32 cellular contexts compared by ENCODE assay signal in the genomic region with DNA sequence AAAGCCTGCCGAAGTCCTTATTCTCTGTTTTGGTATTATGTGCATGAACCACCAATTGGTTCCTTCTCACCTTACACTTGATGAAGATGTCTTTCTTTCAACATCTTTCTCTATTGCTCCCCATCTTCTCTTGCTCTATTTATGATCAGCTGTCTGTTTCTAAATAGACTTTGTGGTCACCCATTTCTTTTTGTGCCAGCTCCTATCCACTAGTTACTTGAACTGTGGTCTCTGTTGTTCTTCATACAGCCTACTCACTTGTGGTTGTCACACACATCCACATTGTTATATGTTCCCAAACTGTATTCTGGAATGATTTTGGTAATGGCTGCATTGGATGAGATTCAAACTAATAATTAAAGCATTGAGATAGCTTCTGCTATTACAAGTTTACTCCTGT. TPM values are rescaled to one million over a fixed set of nuclear protein-coding genes. Genes with fewer than 3 reads are reported as not detected.
"Had no signal": no experiment of that assay in that cellular context is flagged by ENCODE, and none has a peak within 500 bp of the region (broad histone marks: within the 10 kb centered on the region; RNA-seq: fewer than 3 reads in every experiment).

No MANE protein-coding gene starts in this region.

- H3K27ac Mint-ChIP-seq: activated CD4-positive, alpha-beta T cell treated with anti-CD3 and anti-CD28 coated beads, Interleukin-2, amount 10 ng/mL, durations not matched to agents 24 days and 14 days; activated CD8-positive, alpha-beta T cell treated with anti-CD3 and anti-CD28 coated beads for 36 hours; activated naive CD4-positive, alpha-beta T cell treated with anti-CD3 and anti-CD28 coated beads for 36 hours; activated naive CD8-positive, alpha-beta T cell; activated naive CD8-positive, alpha-beta T cell treated with anti-CD3 and anti-CD28 coated beads, Interleukin-2, amount 50 U/mL, for 24 hours; activated T-helper 1 cell treated with anti-CD3 and anti-CD28 coated beads, Interleukin-12 subunit alpha, Interleukin-12 subunit beta, Interleukin-2, Interleukin-4 antibody, amounts not matched to agents 30 ng/mL and 10 ng/mL and 1 ng/mL, durations not matched to agents 14 hours and 24 hours and 36 hours; T-helper 1 cell treated with Interleukin-12 subunit alpha and Interleukin-12 subunit beta and Interleukin-4 antibody, amounts not matched to agents 30 μg/mL and 1 μg/mL, for 36 hours; T-helper 2 cell treated with Interferon-gamma antibody and Interleukin-4, amounts not matched to agents 5 μg/mL and 100 μg/mL, for 36 hours had no signal

- H3K36me3 ChIP-seq: Peyer's patch had no signal

- H3K4me3 ChIP-seq: K562, Peyer's patch, SJSA1 had no signal

- H3K27me3 ChIP-seq: Peyer's patch, SJSA1 had no signal

- ATAC-seq: activated CD8-positive, alpha-beta T cell treated with anti-CD3 and anti-CD28 coated beads for 36 hours; activated naive CD8-positive, alpha-beta T cell treated with anti-CD3 and anti-CD28 coated beads, Interleukin-2, amount 50 U/mL, for 24 hours; activated T-cell treated with anti-CD3 and anti-CD28 coated beads, Interleukin-2, amount 50 U/mL, for 4 hours; K562; PC-3 had no signal

- H3K4me2 ChIP-seq: SK-N-SH had no signal

- H3K9me3 ChIP-seq: Peyer's patch, SJSA1, SK-N-SH had no signal

- DNase-seq: activated CD4-positive, alpha-beta T cell treated with anti-CD3 and anti-CD28 coated beads, Interleukin-2, amount 10 ng/mL, durations not matched to agents 24 days and 14 days; activated CD4-positive, alpha-beta T cell treated with anti-CD3 and anti-CD28 coated beads, Interleukin-2, amount 50 U/mL, for 4 hours; activated CD8-positive, alpha-beta T cell treated with anti-CD3 and anti-CD28 coated beads for 36 hours; activated gamma-delta T cell treated with Interleukin-2 at 50 U/mL for 16 hours; activated naive CD4-positive, alpha-beta T cell treated with anti-CD3 and anti-CD28 coated beads for 36 hours; activated naive CD8-positive, alpha-beta T cell treated with anti-CD3 and anti-CD28 coated beads, Interleukin-2, amount 50 U/mL, for 24 hours; activated T-cell treated with anti-CD3 and anti-CD28 coated beads, Interleukin-2, amount 50 U/mL, for 4 hours; anterior cingulate cortex; IMR-90; NCI-H1092 treated with DMSO at 0.1 percent for 48 hours; NCI-H1417; NCI-H146; NCI-H187; NCI-H2029 treated with DMSO at 0.1 percent for 48 hours; NCI-H2171; NCI-H226; NCI-H446 treated with DMSO at 0.1 percent for 48 hours; NCI-H526; NCI-H748 treated with DMSO at 0.1 percent for 48 hours; NK-92 treated with Interleukin-12 subunit alpha and Interleukin-12 subunit beta, amount 100 ng/mL, for 24 hours; PC-3; Peyer's patch; RPMI8226; SHP77 treated with DMSO at 0.1 percent for 48 hours; SK-N-SH had no signal

- H3K36me3 Mint-ChIP-seq: activated naive CD8-positive, alpha-beta T cell had no signal

- H3K9me3 Mint-ChIP-seq: activated CD4-positive, alpha-beta T cell treated with anti-CD3 and anti-CD28 coated beads, Interleukin-2, amount 10 ng/mL, durations not matched to agents 24 days and 14 days; activated CD8-positive, alpha-beta T cell treated with anti-CD3 and anti-CD28 coated beads for 36 hours; activated naive CD4-positive, alpha-beta T cell treated with anti-CD3 and anti-CD28 coated beads for 36 hours; activated naive CD8-positive, alpha-beta T cell treated with anti-CD3 and anti-CD28 coated beads, Interleukin-2, amount 50 U/mL, for 24 hours; activated T-cell treated with anti-CD3 and anti-CD28 coated beads, Interleukin-2, amount 50 U/mL, for 4 hours; activated T-helper 1 cell treated with anti-CD3 and anti-CD28 coated beads, Interleukin-12 subunit alpha, Interleukin-12 subunit beta, Interleukin-2, Interleukin-4 antibody, amounts not matched to agents 30 ng/mL and 10 ng/mL and 1 ng/mL, durations not matched to agents 14 hours and 24 hours and 36 hours; T-helper 1 cell treated with Interleukin-12 subunit alpha and Interleukin-12 subunit beta and Interleukin-4 antibody, amounts not matched to agents 30 μg/mL and 1 μg/mL, for 36 hours; T-helper 2 cell treated with Interferon-gamma antibody and Interleukin-4, amounts not matched to agents 5 μg/mL and 100 μg/mL, for 36 hours had no signal

- H3K27ac ChIP-seq: Peyer's patch, SJSA1 had no signal

- H3K4me1 ChIP-seq: Peyer's patch had no signal

- H3K9ac ChIP-seq: SK-N-SH had no signal

RNA-seq across cellular contexts. Expression of gene VCAN, which starts 11.4 kb away (rescaled TPM):
- total RNA-seq: activated CD4-positive, alpha-beta T cell treated with anti-CD3 and anti-CD28 coated beads, Interleukin-2, amount 10 ng/mL, durations not matched to agents 24 days and 14 days; activated CD8-positive, alpha-beta memory T cell treated with anti-CD3 and anti-CD28 coated beads for 36 hours; activated CD8-positive, alpha-beta T cell treated with anti-CD3 and anti-CD28 coated beads for 36 hours; activated naive CD4-positive, alpha-beta T cell treated with anti-CD3 and anti-CD28 coated beads for 36 hours had no signal
